Comparison of ENCODE assay signal across 8 cellular contexts in the genomic region with DNA sequence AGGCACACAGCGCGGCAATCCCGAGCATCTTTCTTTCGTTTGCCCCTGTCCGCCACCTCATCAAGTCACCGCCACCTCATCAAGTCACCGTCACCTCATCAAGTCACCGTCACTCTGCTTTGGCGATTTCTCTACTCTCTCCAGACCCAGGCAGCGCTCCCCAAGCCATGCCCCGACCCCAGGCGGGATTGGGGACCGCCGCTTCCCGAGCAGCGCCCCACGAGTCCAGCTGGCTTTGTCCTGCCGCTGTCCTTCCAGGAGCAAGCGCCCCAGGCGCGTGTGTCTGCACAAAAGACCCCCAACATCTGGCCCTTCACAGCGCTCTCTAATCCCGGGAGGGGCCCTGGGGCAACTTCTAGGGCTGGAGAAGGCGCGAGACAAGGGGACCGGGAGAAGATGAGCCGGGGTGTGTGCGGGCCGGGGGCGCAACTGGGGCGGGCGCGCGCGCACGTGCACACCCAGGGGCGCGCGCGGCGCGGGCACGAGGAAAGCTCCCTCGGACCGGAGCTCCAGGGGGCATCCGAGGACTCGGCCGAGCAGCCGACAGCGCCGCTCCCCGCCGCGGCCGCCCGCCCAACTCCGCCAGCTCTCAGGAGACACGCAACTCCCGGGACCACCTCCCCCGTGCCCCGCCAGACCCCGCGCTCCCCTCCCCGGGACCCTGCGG. TPM values are rescaled to one million over a fixed set of nuclear protein-coding genes. Genes with fewer than 3 reads are reported as not detected.
DNase-seq lines count a peak whose midpoint lies in the region; ATAC-seq and TF ChIP-seq lines count a peak whose summit lies in the region.

No MANE protein-coding gene starts in this region.

- DNase-seq in SHP77 (lab: John Stamatoyannopoulos, UW) (peak; percentile 15 to 33), SHP77 treated with DMSO at 0.1 percent for 48 hours (lab: John Stamatoyannopoulos, UW) (no peak), SJSA1 (ENCODE audit: low read depth in 1 of 2, low spot score in 2 of 2) (peak; percentile 68 to 70), astrocyte of the cerebellum (ENCODE audit: low read depth) (no peak), iPS DF 6.9 (ENCODE audit: low read depth, low spot score) (no peak), sigmoid colon (peak; percentile 71), epidermal melanocyte (ENCODE audit: insufficient read length, low spot score) (no peak)

- peaks cover 54% of the 10 kb centered on the region for H3K4me1 ChIP-seq in SJSA1 (replicated peaks)
- no peaks in the 10 kb centered on the region; the same call in 1 of the 2 replicates for H3K4me1 ChIP-seq in iPS DF 6.9 (ENCODE audit: control insufficient read depth, insufficient read depth, low read length)
- H3K4me1 ChIP-seq in sigmoid colon: peaks cover 0 to 42% (median 33%) of the 10 kb centered on the region in 4 donors

- H3K36me3 ChIP-seq in SJSA1 (peaks cover 40% of the 10 kb centered on the region), iPS DF 6.9 (ENCODE audit: control insufficient read depth, insufficient read depth, low read length) (no peaks in the 10 kb centered on the region), sigmoid colon (no peaks in the 10 kb centered on the region)

- H3K9me3 ChIP-seq in SJSA1 (replicated peaks) (no peaks in the 10 kb centered on the region), iPS DF 6.9 (ENCODE audit: control insufficient read depth, insufficient read depth, low read length) (no peaks in the 10 kb centered on the region), sigmoid colon (no peaks in the 10 kb centered on the region)

- H3K27ac ChIP-seq in SJSA1 (peak overlapping the region; percentile 56), iPS DF 6.9 (ENCODE audit: low read length) (no peak overlapping the region), sigmoid colon (peak overlapping the region; percentile 59 to 82 (median 72))

- ATAC-seq in HG03095 (IDR thresholded peaks at IDR 0.05; ENCODE audit: unreplicated experiment): peak; percentile 8

- in situ Hi-C loops in astrocyte of the cerebellum (cut with HindIII; ENCODE audit: low sequenced_read_pairs): no loop called here

- H3K27me3 ChIP-seq in SJSA1 (replicated peaks) (no peaks in the 10 kb centered on the region), iPS DF 6.9 (ENCODE audit: control insufficient read depth, insufficient read depth, low read length) (peaks cover 6% of the 10 kb centered on the region; the same call in 1 of the 2 replicates), sigmoid colon (no peaks in the 10 kb centered on the region)

- no peak for TF ChIP-seq CTCF in astrocyte of the cerebellum (IDR thresholded peaks at IDR 0.05; ENCODE audit: low read depth, low read length, missing control alignments)
- TF ChIP-seq CTCF in sigmoid colon (IDR thresholded peaks at IDR 0.05): no peak

- peak overlapping the region; percentile 95 for H3K4me3 ChIP-seq in SJSA1
- peak overlapping the region; percentile 78 for H3K4me3 ChIP-seq in astrocyte of the cerebellum (ENCODE audit: low read depth, low read length)
- H3K4me3 ChIP-seq in iPS DF 6.9 (ENCODE audit: low read length): peak overlapping the region; percentile 80; the same call in 1 of the 2 replicates
- H3K4me3 ChIP-seq in sigmoid colon: peak overlapping the region; percentile 69 to 97 (median 79)

- TF ChIP-seq EP300 in sigmoid colon (IDR thresholded peaks at IDR 0.05): no peak

- intact Hi-C loops in sigmoid colon (cut with DNase I): loop anchor here (5.0 to 10.0 kb wide), 3 partner anchors 239 to 631 kb away; partner anchors contain the start of gene ZCCHC2

- TF ChIP-seq POLR2A in sigmoid colon (IDR thresholded peaks at IDR 0.05): no peak

- no CpG with 5 or more reads among the region's 65 CpGs for WGBS in iPS DF 6.9 (ENCODE audit: insufficient coverage, insufficient read length)
- 1% methylated on average over 65 of the region's 65 CpGs for WGBS in sigmoid colon, 2 donors

RNA-seq across cellular contexts. Expression of gene RNF152, which starts 0.6 kb away (rescaled TPM):
- 15.0 and 18.0 TPM in 2 replicates for total RNA-seq in SJSA1 (2014; rRNA removed; shearing (Covaris generic))
- 10 to 100 TPM in 3 of 4 donors, 1 to 10 TPM in 1; 7.1 to 24.6 (median 11.9) TPM for total RNA-seq in sigmoid colon
- 10 to 100 TPM in 2 of 3 donors, 1 to 10 TPM in 1; 9.6 to 27.3 (median 11.3) TPM for polyA plus RNA-seq in sigmoid colon

Comparison
In these comparisons a context has a peak if more than half of its experiments do, and no peak if none do; other contexts are left out.
1. DNase-seq: peak in SHP77 (2 of 2), SJSA1 (2 of 2) and sigmoid colon (single experiment); none in SHP77 treated with DMSO at 0.1 percent for 48 hours (single experiment), astrocyte of the cerebellum (single experiment), iPS DF 6.9 (single experiment) and epidermal melanocyte (single experiment).
2. Peak in every context shown above with its lines, with median percentiles within 50 percentile points of each other: H3K4me3 ChIP-seq.